In the genomic region with DNA sequence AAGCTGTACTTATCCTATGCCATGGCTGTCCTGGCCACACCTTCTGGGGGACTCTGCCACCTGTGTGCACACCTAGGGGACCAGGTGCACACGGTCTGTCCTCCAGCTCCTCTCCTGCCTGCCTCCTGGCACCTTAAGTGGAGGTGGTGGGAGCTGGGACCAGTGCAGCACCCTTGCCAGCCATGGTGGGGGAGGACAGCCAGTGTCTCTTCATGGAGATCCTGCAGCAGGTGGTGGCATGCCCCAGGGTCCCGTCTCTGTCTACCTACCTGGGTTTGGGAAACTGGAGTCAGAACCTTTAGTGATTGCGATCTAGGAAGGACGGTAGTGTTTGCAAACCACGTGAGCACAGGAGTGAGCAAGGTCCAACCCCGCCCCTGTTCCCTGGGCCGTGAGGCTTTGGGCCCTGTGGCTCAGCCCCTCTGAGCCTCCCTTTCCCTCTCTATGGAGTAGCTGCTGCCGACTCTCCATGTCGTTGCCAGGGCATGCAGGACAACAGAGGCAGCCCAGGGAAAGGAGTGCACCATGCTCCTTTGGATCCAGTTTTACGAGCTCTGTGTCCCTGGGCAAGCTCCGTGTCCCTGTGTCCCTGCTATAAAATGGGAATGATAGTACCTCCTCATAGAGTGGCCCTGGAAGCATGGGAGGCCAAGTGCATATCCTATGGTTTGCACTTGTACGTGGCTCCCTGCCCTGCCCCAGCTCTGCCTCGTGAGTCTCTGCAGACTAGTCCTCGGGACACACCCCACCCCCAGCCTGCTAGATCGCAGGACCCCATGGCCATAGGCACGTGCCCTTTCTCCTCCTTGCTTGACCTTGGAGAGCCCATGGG, we compare ENCODE assay signal across 1 cellular context.
TF ChIP-seq lines count a peak whose summit lies in the region.

No MANE protein-coding gene starts in this region.

TF ChIP-seq in HepG2, 621 proteins besides CTCF, POLR2A, EP300 and RAD21 (continued from another document and continues in another):
- TF ChIP-seq, protein P1, sequence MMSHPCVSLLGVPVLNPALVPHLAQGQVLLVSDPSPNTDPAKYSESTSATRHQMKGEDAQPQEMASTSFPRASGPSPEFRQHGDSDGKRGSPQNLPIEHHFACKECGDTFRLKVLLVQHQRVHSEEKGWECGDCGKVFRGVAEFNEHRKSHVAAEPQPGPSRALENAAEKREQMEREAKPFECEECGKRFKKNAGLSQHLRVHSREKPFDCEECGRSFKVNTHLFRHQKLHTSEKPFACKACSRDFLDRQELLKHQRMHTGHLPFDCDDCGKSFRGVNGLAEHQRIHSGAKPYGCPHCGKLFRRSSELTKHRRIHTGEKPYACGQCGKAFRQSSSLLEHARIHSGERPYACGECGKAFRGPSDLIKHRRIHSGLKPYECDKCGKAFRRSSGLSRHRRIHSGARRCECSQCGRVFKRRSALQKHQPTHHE (CRISPR knock-in tag; IDR thresholded peaks at IDR 0.05; ENCODE audit: borderline replicate concordance): no peak
- no peak for TF ChIP-seq SRSF9 (IDR thresholded peaks at IDR 0.05; ENCODE audit: borderline replicate concordance, insufficient read depth, low read depth, low read length, poor library complexity, severe bottlenecking)
- no peak for TF ChIP-seq RFX1 (IDR thresholded peaks at IDR 0.05)
- TF ChIP-seq PHF5A (CRISPR knock-in tag; IDR thresholded peaks at IDR 0.05; ENCODE audit: low read depth, unreplicated experiment): no peak
- TF ChIP-seq, protein P2, sequence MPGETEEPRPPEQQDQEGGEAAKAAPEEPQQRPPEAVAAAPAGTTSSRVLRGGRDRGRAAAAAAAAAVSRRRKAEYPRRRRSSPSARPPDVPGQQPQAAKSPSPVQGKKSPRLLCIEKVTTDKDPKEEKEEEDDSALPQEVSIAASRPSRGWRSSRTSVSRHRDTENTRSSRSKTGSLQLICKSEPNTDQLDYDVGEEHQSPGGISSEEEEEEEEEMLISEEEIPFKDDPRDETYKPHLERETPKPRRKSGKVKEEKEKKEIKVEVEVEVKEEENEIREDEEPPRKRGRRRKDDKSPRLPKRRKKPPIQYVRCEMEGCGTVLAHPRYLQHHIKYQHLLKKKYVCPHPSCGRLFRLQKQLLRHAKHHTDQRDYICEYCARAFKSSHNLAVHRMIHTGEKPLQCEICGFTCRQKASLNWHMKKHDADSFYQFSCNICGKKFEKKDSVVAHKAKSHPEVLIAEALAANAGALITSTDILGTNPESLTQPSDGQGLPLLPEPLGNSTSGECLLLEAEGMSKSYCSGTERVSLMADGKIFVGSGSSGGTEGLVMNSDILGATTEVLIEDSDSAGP (CRISPR knock-in tag; IDR thresholded peaks at IDR 0.05; ENCODE audit: borderline replicate concordance): peak; percentile 68; the same call in 1 of the 2 replicates
- no peak for TF ChIP-seq MYNN (CRISPR knock-in tag; IDR thresholded peaks at IDR 0.05; ENCODE audit: low read depth)
- TF ChIP-seq, protein P3, sequence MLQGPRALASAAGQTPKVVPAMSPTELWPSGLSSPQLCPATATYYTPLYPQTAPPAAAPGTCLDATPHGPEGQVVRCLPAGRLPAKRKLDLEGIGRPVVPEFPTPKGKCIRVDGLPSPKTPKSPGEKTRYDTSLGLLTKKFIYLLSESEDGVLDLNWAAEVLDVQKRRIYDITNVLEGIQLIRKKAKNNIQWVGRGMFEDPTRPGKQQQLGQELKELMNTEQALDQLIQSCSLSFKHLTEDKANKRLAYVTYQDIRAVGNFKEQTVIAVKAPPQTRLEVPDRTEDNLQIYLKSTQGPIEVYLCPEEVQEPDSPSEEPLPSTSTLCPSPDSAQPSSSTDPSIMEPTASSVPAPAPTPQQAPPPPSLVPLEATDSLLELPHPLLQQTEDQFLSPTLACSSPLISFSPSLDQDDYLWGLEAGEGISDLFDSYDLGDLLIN (CRISPR knock-in tag; IDR thresholded peaks at IDR 0.05; ENCODE audit: borderline replicate concordance): no peak
- TF ChIP-seq SRF (IDR thresholded peaks at IDR 0.05; ENCODE audit: low read depth, low read length): no peak
- no peak for TF ChIP-seq SMAD1 (CRISPR knock-in tag; IDR thresholded peaks at IDR 0.05; ENCODE audit: borderline replicate concordance, low read depth)
- TF ChIP-seq, protein P4, sequence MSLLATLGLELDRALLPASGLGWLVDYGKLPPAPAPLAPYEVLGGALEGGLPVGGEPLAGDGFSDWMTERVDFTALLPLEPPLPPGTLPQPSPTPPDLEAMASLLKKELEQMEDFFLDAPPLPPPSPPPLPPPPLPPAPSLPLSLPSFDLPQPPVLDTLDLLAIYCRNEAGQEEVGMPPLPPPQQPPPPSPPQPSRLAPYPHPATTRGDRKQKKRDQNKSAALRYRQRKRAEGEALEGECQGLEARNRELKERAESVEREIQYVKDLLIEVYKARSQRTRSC (CRISPR knock-in tag; IDR thresholded peaks at IDR 0.05; ENCODE audit: low read depth): no peak
- TF ChIP-seq ZNF224 (CRISPR knock-in tag; IDR thresholded peaks at IDR 0.05): no peak
- TF ChIP-seq, protein P5, sequence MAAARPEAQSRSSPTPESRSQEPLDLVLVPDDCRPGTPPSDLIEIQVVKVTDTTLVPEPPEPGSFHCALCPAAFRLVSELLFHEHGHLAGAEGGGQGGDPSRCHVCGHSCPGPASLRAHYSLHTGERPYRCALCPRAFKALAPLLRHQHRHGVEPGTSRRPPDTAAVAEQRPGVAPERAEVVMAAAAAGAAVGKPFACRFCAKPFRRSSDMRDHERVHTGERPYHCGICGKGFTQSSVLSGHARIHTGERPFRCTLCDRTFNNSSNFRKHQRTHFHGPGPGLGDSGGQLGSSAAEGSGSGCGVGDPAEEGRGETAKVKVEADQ (CRISPR knock-in tag; IDR thresholded peaks at IDR 0.05; ENCODE audit: borderline replicate concordance): 0 out of 2 replicates have a peak, but pooled peaks have one; percentile 11
- TF ChIP-seq ZNF17 (CRISPR knock-in tag; IDR thresholded peaks at IDR 0.05): no peak
- TF ChIP-seq, protein P6, sequence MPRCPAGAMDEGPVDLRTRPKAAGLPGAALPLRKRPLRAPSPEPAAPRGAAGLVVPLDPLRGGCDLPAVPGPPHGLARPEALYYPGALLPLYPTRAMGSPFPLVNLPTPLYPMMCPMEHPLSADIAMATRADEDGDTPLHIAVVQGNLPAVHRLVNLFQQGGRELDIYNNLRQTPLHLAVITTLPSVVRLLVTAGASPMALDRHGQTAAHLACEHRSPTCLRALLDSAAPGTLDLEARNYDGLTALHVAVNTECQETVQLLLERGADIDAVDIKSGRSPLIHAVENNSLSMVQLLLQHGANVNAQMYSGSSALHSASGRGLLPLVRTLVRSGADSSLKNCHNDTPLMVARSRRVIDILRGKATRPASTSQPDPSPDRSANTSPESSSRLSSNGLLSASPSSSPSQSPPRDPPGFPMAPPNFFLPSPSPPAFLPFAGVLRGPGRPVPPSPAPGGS (CRISPR knock-in tag; IDR thresholded peaks at IDR 0.05): 0 out of 2 replicates have a peak, but pooled peaks have one; percentile 6
- no peak for TF ChIP-seq SAFB2 (CRISPR knock-in tag; IDR thresholded peaks at IDR 0.05; ENCODE audit: borderline replicate concordance, low read depth)
- no peak for TF ChIP-seq ZNF644 (CRISPR knock-in tag; IDR thresholded peaks at IDR 0.05; ENCODE audit: low read depth)
- TF ChIP-seq ARHGAP35 (CRISPR knock-in tag; IDR thresholded peaks at IDR 0.05; ENCODE audit: borderline replicate concordance): no peak; the same call in 1 of the 2 replicates
- TF ChIP-seq BRD4 (CRISPR knock-in tag; IDR thresholded peaks at IDR 0.05): peak; percentile 41; the same call in 1 of the 2 replicates
- TF ChIP-seq NFKB2 (CRISPR knock-in tag; IDR thresholded peaks at IDR 0.05; ENCODE audit: borderline replicate concordance): peak; percentile 14; the same call in 1 of the 2 replicates
- TF ChIP-seq, protein P7, sequence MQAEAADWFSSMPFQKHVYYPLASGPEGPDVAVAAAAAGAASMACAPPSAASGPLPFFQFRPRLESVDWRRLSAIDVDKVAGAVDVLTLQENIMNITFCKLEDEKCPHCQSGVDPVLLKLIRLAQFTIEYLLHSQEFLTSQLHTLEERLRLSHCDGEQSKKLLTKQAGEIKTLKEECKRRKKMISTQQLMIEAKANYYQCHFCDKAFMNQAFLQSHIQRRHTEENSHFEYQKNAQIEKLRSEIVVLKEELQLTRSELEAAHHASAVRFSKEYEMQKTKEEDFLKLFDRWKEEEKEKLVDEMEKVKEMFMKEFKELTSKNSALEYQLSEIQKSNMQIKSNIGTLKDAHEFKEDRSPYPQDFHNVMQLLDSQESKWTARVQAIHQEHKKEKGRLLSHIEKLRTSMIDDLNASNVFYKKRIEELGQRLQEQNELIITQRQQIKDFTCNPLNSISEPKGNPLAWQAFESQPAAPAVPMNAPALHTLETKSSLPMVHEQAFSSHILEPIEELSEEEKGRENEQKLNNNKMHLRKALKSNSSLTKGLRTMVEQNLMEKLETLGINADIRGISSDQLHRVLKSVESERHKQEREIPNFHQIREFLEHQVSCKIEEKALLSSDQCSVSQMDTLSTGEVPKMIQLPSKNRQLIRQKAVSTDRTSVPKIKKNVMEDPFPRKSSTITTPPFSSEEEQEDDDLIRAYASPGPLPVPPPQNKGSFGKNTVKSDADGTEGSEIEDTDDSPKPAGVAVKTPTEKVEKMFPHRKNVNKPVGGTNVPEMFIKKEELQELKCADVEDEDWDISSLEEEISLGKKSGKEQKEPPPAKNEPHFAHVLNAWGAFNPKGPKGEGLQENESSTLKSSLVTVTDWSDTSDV (CRISPR knock-in tag; IDR thresholded peaks at IDR 0.05): no peak
- no peak for TF ChIP-seq ZIK1 (CRISPR knock-in tag; IDR thresholded peaks at IDR 0.05; ENCODE audit: borderline replicate concordance, low read depth)
- TF ChIP-seq, protein P8, sequence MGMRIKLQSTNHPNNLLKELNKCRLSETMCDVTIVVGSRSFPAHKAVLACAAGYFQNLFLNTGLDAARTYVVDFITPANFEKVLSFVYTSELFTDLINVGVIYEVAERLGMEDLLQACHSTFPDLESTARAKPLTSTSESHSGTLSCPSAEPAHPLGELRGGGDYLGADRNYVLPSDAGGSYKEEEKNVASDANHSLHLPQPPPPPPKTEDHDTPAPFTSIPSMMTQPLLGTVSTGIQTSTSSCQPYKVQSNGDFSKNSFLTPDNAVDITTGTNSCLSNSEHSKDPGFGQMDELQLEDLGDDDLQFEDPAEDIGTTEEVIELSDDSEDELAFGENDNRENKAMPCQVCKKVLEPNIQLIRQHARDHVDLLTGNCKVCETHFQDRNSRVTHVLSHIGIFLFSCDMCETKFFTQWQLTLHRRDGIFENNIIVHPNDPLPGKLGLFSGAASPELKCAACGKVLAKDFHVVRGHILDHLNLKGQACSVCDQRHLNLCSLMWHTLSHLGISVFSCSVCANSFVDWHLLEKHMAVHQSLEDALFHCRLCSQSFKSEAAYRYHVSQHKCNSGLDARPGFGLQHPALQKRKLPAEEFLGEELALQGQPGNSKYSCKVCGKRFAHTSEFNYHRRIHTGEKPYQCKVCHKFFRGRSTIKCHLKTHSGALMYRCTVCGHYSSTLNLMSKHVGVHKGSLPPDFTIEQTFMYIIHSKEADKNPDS (CRISPR knock-in tag; IDR thresholded peaks at IDR 0.05): 0 out of 2 replicates have a peak, but pooled peaks have one; percentile 28
- TF ChIP-seq ZKSCAN1 (IDR thresholded peaks at IDR 0.05; ENCODE audit: low read length): no peak
- TF ChIP-seq ZNF451 (CRISPR knock-in tag; IDR thresholded peaks at IDR 0.05): no peak
- TF ChIP-seq GLI4 (CRISPR knock-in tag; IDR thresholded peaks at IDR 0.05; ENCODE audit: borderline replicate concordance): no peak
- TF ChIP-seq, protein P9, sequence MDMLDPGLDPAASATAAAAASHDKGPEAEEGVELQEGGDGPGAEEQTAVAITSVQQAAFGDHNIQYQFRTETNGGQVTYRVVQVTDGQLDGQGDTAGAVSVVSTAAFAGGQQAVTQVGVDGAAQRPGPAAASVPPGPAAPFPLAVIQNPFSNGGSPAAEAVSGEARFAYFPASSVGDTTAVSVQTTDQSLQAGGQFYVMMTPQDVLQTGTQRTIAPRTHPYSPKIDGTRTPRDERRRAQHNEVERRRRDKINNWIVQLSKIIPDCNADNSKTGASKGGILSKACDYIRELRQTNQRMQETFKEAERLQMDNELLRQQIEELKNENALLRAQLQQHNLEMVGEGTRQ (IDR thresholded peaks at IDR 0.05; ENCODE audit: low read depth, low read length): peak; percentile 86
- TF ChIP-seq, protein P9 (CRISPR knock-in tag; IDR thresholded peaks at IDR 0.05; ENCODE audit: borderline replicate concordance): peak; percentile 87; the same call in 1 of the 2 replicates
- TF ChIP-seq, protein P10, sequence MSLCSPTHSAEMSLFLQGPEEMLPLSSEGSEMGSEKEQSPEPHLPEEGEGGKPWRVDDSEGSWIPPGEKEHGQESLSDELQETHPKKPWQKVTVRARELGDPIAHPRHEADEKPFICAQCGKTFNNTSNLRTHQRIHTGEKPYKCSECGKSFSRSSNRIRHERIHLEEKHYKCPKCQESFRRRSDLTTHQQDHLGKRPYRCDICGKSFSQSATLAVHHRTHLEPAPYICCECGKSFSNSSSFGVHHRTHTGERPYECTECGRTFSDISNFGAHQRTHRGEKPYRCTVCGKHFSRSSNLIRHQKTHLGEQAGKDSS (CRISPR knock-in tag; IDR thresholded peaks at IDR 0.05; ENCODE audit: borderline replicate concordance, low read depth): peak; percentile 39; the same call in 1 of the 2 replicates
- no peak for TF ChIP-seq ZNF564 (CRISPR knock-in tag; IDR thresholded peaks at IDR 0.05)
- TF ChIP-seq, protein P11, sequence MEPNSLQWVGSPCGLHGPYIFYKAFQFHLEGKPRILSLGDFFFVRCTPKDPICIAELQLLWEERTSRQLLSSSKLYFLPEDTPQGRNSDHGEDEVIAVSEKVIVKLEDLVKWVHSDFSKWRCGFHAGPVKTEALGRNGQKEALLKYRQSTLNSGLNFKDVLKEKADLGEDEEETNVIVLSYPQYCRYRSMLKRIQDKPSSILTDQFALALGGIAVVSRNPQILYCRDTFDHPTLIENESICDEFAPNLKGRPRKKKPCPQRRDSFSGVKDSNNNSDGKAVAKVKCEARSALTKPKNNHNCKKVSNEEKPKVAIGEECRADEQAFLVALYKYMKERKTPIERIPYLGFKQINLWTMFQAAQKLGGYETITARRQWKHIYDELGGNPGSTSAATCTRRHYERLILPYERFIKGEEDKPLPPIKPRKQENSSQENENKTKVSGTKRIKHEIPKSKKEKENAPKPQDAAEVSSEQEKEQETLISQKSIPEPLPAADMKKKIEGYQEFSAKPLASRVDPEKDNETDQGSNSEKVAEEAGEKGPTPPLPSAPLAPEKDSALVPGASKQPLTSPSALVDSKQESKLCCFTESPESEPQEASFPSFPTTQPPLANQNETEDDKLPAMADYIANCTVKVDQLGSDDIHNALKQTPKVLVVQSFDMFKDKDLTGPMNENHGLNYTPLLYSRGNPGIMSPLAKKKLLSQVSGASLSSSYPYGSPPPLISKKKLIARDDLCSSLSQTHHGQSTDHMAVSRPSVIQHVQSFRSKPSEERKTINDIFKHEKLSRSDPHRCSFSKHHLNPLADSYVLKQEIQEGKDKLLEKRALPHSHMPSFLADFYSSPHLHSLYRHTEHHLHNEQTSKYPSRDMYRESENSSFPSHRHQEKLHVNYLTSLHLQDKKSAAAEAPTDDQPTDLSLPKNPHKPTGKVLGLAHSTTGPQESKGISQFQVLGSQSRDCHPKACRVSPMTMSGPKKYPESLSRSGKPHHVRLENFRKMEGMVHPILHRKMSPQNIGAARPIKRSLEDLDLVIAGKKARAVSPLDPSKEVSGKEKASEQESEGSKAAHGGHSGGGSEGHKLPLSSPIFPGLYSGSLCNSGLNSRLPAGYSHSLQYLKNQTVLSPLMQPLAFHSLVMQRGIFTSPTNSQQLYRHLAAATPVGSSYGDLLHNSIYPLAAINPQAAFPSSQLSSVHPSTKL (CRISPR knock-in tag; IDR thresholded peaks at IDR 0.05): peak; percentile 68
- peak; percentile 22; the same call in 1 of the 2 replicates for TF ChIP-seq NRL (CRISPR knock-in tag; IDR thresholded peaks at IDR 0.05; ENCODE audit: borderline replicate concordance)
